32 cellular contexts compared by ENCODE assay signal in genomic region chr5:595285-595684, GRCh38.
"Had no signal": no experiment of that assay in that cellular context is flagged by ENCODE, and none has a peak within 500 bp of the region (broad histone marks: within the 10 kb centered on the region; RNA-seq: fewer than 3 reads in every experiment).

No MANE protein-coding gene starts in this region.

- H3K9me3 Mint-ChIP-seq: immature natural killer cell; mesothelial cell of epicardium; natural killer cell; neural progenitor cell; stimulated activated naive CD8-positive, alpha-beta T cell treated with anti-CD3 and anti-CD28 coated beads, Interleukin-15, Interleukin-2, amounts not matched to agents 100 ng/mL and 50 ng/mL, for 24 hours had no signal

- H3K79me2 ChIP-seq: parathyroid adenoma had no signal

- H3K27ac ChIP-seq: left lung, lower lobe of right lung, neural progenitor cell, neutrophil, parathyroid adenoma, right atrium auricular region, right lobe of liver, suprapubic skin, thoracic aorta, tibial artery, upper lobe of right lung had no signal

- H3K4me2 ChIP-seq: neural progenitor cell, smooth muscle cell had no signal

- H3K4me1 ChIP-seq: left lung, lower lobe of right lung, neural progenitor cell, parathyroid adenoma, right atrium auricular region, right lobe of liver, suprapubic skin, tibial artery, upper lobe of right lung had no signal

- H3K4me3 ChIP-seq: left lung, lower lobe of right lung, neural progenitor cell, right atrium auricular region, right lobe of liver, smooth muscle cell, suprapubic skin, thoracic aorta, tibial artery, upper lobe of right lung had no signal

- H2AFZ ChIP-seq: neural progenitor cell, parathyroid adenoma had no signal

- FAIRE-seq: islet of Langerhans, kidney, urothelium cell line had no signal

- H3K4me3 Mint-ChIP-seq: immature natural killer cell; mesothelial cell of epicardium; naive B cell; natural killer cell; nephron progenitor cell; neural progenitor cell; stimulated activated naive CD8-positive, alpha-beta T cell treated with anti-CD3 and anti-CD28 coated beads, Interleukin-15, Interleukin-2, amounts not matched to agents 100 ng/mL and 50 ng/mL, for 24 hours had no signal

- H3K9me3 ChIP-seq: left lung, lower lobe of right lung, neutrophil, right atrium auricular region, right lobe of liver, suprapubic skin, thoracic aorta, tibial artery, upper lobe of right lung had no signal

- H3K36me3 ChIP-seq: left lung, lower lobe of right lung, neural progenitor cell, neutrophil, right atrium auricular region, right lobe of liver, suprapubic skin, thoracic aorta, tibial artery, upper lobe of right lung had no signal

- H3K36me3 Mint-ChIP-seq: immature natural killer cell, mesothelial cell of epicardium, naive B cell, natural killer cell, neural progenitor cell had no signal

- H3K9ac ChIP-seq: neural progenitor cell, parathyroid adenoma had no signal

- H3K27me3 ChIP-seq: right atrium auricular region, right lobe of liver had no signal

- DNase-seq: hypothalamus; immature natural killer cell; kidney; left colon; left lung; lower lobe of right lung; mammary epithelial cell; mesendoderm; naive B cell; natural killer cell; nephron progenitor cell; occipital lobe; right lobe of liver; stimulated activated CD4-positive, alpha-beta T cell treated with anti-CD3 and anti-CD28 coated beads, Interleukin-1b, Interleukin-23, amount 100 ng/mL, for 48 hours; stimulated activated CD4-positive, alpha-beta T cell treated with anti-CD3 and anti-CD28 coated beads, Interleukin-2, amount 100 ng/mL, for 48 hours; stimulated activated CD4-positive, alpha-beta T cell treated with anti-CD3 and anti-CD28 coated beads, Interleukin-4, amount 100 ng/mL, for 4 hours; stimulated activated naive CD4-positive, alpha-beta T cell; tibial artery; trophoblast cell; upper lobe of right lung had no signal

- H3K27ac Mint-ChIP-seq: immature natural killer cell; mesothelial cell of epicardium; natural killer cell; nephron progenitor cell; neural progenitor cell; progenitor cell of endocrine pancreas; stimulated activated naive CD8-positive, alpha-beta T cell treated with anti-CD3 and anti-CD28 coated beads, Interleukin-15, Interleukin-2, amounts not matched to agents 100 ng/mL and 50 ng/mL, for 24 hours had no signal

- H3K4me1 Mint-ChIP-seq: immature natural killer cell, mesothelial cell of epicardium, nephron progenitor cell had no signal

- ATAC-seq: left colon, left lung, lower lobe of right lung, natural killer cell, right lobe of liver, upper lobe of right lung had no signal
